Comparison of ENCODE assay signal across 18 cellular contexts in genomic region chr5:179328291-179328690, GRCh38. TPM values are rescaled to one million over a fixed set of nuclear protein-coding genes. Genes with fewer than 3 reads are reported as not detected.
A peak's percentile ranks its signal among the peaks of the same experiment; 100 is the strongest.
DNase-seq lines count a peak whose midpoint lies in the region; ATAC-seq and TF ChIP-seq lines count a peak whose summit lies in the region.
"Had no signal": no experiment of that assay in that cellular context is flagged by ENCODE, and none has a peak within 500 bp of the region (broad histone marks: within the 10 kb centered on the region; RNA-seq: fewer than 3 reads in every experiment).

No MANE protein-coding gene starts in this region.

- ATAC-seq in right cardiac atrium = no peak
- no peak for ATAC-seq in lower lobe of right lung
- no peak for ATAC-seq in sciatic nerve
- ATAC-seq in aorta (ENCODE audit: low FRiP score) = no peak
- ATAC-seq: GM12878 had no signal

- intact Hi-C loops in right cardiac atrium (cut with DNase I) (no loop called here), lower lobe of right lung (cut with DNase I) (no loop called here), sciatic nerve (cut with DNase I) (no loop called here), aorta (cut with DNase I) (no loop called here)

- H3K27ac ChIP-seq in right cardiac atrium (ENCODE audit: low read length) = no peak overlapping the region
- no peak overlapping the region for H3K27ac ChIP-seq in right atrium auricular region
- H3K27ac ChIP-seq in lower lobe of right lung = no peak overlapping the region
- H3K27ac ChIP-seq in aorta (ENCODE audit: low read depth in 1 of 2, low read length in 2 of 2) = no peak overlapping the region
- H3K27ac ChIP-seq in neural progenitor cell = no peak overlapping the region
- H3K27ac ChIP-seq: C4-2B had no signal

- peaks cover 10% of the 10 kb centered on the region for H3K27me3 Mint-ChIP-seq in neural progenitor cell (ENCODE audit: insufficient read depth, low read depth)

- H3K9me3 Mint-ChIP-seq in neural progenitor cell = peaks cover 2% of the 10 kb centered on the region
- H3K9me3 Mint-ChIP-seq: CD4-positive, alpha-beta memory T cell had no signal

- H3K4me3 ChIP-seq in right cardiac atrium (ENCODE audit: low read length) (no peak overlapping the region), right atrium auricular region (no peak overlapping the region), lower lobe of right lung (no peak overlapping the region), aorta (ENCODE audit: low read length in 2 of 2) (no peak overlapping the region), neural progenitor cell (no peak overlapping the region)
- H3K4me3 ChIP-seq: GM12878 had no signal

- TF ChIP-seq CTCF in right atrium auricular region (IDR thresholded peaks at IDR 0.05) (no peak), lower lobe of right lung (IDR thresholded peaks at IDR 0.05) (no peak), neural progenitor cell (IDR thresholded peaks at IDR 0.05) (no peak)

- H3K36me3 Mint-ChIP-seq in neural progenitor cell = no peaks in the 10 kb centered on the region
- H3K36me3 Mint-ChIP-seq: CD4-positive, alpha-beta memory T cell had no signal

- H3K9ac ChIP-seq in neural progenitor cell = no peak overlapping the region

- H3F3A ChIP-seq in neural progenitor cell (ENCODE audit: low read depth) = no peaks in the 10 kb centered on the region

- H3K27ac Mint-ChIP-seq in neural progenitor cell = no peak overlapping the region
- H3K27ac Mint-ChIP-seq: CD4-positive, alpha-beta memory T cell; H9 had no signal

- H4K20me1 ChIP-seq in neural progenitor cell (ENCODE audit: low read depth) = no peaks in the 10 kb centered on the region

- H3K36me3 ChIP-seq in right atrium auricular region (no peaks in the 10 kb centered on the region), lower lobe of right lung (no peaks in the 10 kb centered on the region), aorta (ENCODE audit: control insufficient read depth in 1 of 2, insufficient read depth in 2 of 2, low read length in 1 of 2) (no peaks in the 10 kb centered on the region), neural progenitor cell (no peaks in the 10 kb centered on the region)

- H3K9me3 ChIP-seq in right cardiac atrium (ENCODE audit: control insufficient read depth, low read length) (no peaks in the 10 kb centered on the region), right atrium auricular region (no peaks in the 10 kb centered on the region), lower lobe of right lung (no peaks in the 10 kb centered on the region), aorta (ENCODE audit: control insufficient read depth, low read length) (no peaks in the 10 kb centered on the region), neural progenitor cell (ENCODE audit: low read depth) (no peaks in the 10 kb centered on the region)

- 94% methylated on average over 6 of the region's 6 CpGs for WGBS in right cardiac atrium
- WGBS in aorta, 2 donors = 97 to 98% methylated on average over 6 of the region's 6 CpGs

- H3K79me2 ChIP-seq in neural progenitor cell (ENCODE audit: low read depth) = no peaks in the 10 kb centered on the region

- H3K4me2 ChIP-seq in neural progenitor cell = no peak overlapping the region

- DNase-seq in right cardiac atrium (peak in 2 of 3 donors; percentile 2), right atrium auricular region (ENCODE audit: low spot score) (no peak), lower lobe of right lung (peak; percentile 16), sciatic nerve (ENCODE audit: low spot score) (peak; percentile 43), aorta (peak; percentile 38 to 51), D341Med (ENCODE audit: low spot score) (no peak), activated T-cell treated with anti-CD3 and anti-CD28 coated beads for 4 hours (no peak), neural progenitor cell (ENCODE audit: low spot score) (no peak)
- DNase-seq: AML-193; CD4-positive, alpha-beta memory T cell; DMS53; DND-41; EL; H9 had no signal

- H3K4me1 ChIP-seq in right cardiac atrium (ENCODE audit: control insufficient read depth, insufficient read depth, low read length) = no peaks in the 10 kb centered on the region
- H3K4me1 ChIP-seq in right atrium auricular region = peaks cover 0 to 8% of the 10 kb centered on the region in 2 donors
- no peaks in the 10 kb centered on the region for H3K4me1 ChIP-seq in lower lobe of right lung
- no peaks in the 10 kb centered on the region for H3K4me1 ChIP-seq in aorta (ENCODE audit: control insufficient read depth in 1 of 2, insufficient read depth in 2 of 2, low read length in 2 of 2)
- H3K4me1 ChIP-seq in neural progenitor cell = no peaks in the 10 kb centered on the region

- no peak overlapping the region for H2AFZ ChIP-seq in neural progenitor cell (replicated peaks)

- peaks cover 17% of the 10 kb centered on the region for H3K4me1 Mint-ChIP-seq in neural progenitor cell
- H3K4me1 Mint-ChIP-seq: CD4-positive, alpha-beta memory T cell had no signal

- no peak overlapping the region for H3K4me3 Mint-ChIP-seq in neural progenitor cell
- H3K4me3 Mint-ChIP-seq: CD4-positive, alpha-beta memory T cell; H9 had no signal

- no peaks in the 10 kb centered on the region for H3K27me3 ChIP-seq in right cardiac atrium (ENCODE audit: control insufficient read depth, insufficient read depth)
- H3K27me3 ChIP-seq in right atrium auricular region = no peaks in the 10 kb centered on the region
- no peaks in the 10 kb centered on the region for H3K27me3 ChIP-seq in lower lobe of right lung (ENCODE audit: low read depth)
- no peaks in the 10 kb centered on the region for H3K27me3 ChIP-seq in aorta (ENCODE audit: control insufficient read depth in 1 of 2, insufficient read depth in 2 of 2, low read length in 1 of 2)
- peaks cover 15% of the 10 kb centered on the region for H3K27me3 ChIP-seq in neural progenitor cell

RNA-seq across cellular contexts. Expression of gene ADAMTS2, which starts 17.0 kb away (rescaled TPM):
- total RNA-seq in right cardiac atrium (10 to 100 TPM; 11.9 to 23.2 (median 18.0) TPM), right atrium auricular region (10 to 100 TPM; 13.6 to 13.7 TPM), lower lobe of right lung (13.0 TPM), sciatic nerve (25.3 TPM), aorta (10 to 100 TPM; 24.5 to 49.8 TPM), neural progenitor cell (ENCODE audit: low replicate concordance) (1.2 and 3.0 TPM in 2 replicates)
- polyA plus RNA-seq in right cardiac atrium (7.0 TPM), aorta (10 to 100 TPM in 1 of 2 donors, 1 to 10 TPM in 1; 4.8 to 39.5 TPM)
- total RNA-seq: CD4-positive, alpha-beta memory T cell; G401; HT-29 had no signal

Comparison
In these comparisons a context has a peak if more than half of its experiments do, and no peak if none do; other contexts are left out.
1. DNase-seq: peak in right cardiac atrium (2 of 3), lower lobe of right lung (single experiment), sciatic nerve (single experiment) and aorta (2 of 2); none in right atrium auricular region (single experiment), D341Med (single experiment), activated T-cell treated with anti-CD3 and anti-CD28 coated beads for 4 hours (single experiment) and neural progenitor cell (single experiment).